ENCODE assay signal across 17 cellular contexts in the genomic region with DNA sequence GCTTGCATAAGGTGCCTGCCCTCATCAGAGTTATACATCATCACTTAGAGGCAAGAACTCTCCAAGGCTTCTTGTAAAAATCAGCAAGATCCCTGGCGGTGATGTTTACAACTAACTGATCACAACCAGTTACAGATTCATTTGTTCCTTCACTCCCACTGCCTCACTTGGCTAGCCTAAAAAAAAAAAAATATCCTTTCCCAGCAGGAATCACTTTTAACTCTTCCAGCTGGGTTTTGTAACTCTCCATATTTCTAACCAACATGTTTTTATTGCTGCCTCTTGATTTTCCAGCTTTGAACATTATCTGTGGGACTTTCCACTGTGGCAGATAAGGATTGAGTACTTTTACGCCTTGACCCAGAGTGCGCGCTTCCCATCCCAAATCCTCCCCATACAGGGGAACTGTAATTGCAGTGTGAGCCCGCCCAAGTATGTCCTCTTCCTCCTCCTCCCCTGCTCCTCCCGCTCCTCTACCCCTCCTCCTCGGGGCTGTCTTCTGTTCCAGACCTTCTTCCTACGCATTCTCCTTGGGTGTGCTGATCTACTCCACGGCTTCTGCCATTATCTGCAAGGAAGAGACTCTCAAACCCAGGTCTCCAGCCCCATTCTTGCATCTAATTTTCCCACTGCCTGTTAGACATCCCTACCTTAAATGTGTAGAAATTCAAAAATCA. TPM values are rescaled to one million over a fixed set of nuclear protein-coding genes. Genes with fewer than 3 reads are reported as not detected.
DNase-seq lines count a peak whose midpoint lies in the region; ATAC-seq and TF ChIP-seq lines count a peak whose summit lies in the region.
"Had no signal": no experiment of that assay in that cellular context is flagged by ENCODE, and none has a peak within 500 bp of the region (broad histone marks: within the 10 kb centered on the region; RNA-seq: fewer than 3 reads in every experiment).

No MANE protein-coding gene starts in this region.

- peak overlapping the region; percentile 80 for H3K4me2 ChIP-seq in BLaER1

- DNase-seq in body of pancreas (no peak), heart right ventricle (no peak), omental fat pad (ENCODE audit: low spot score) (no peak), A172 (ENCODE audit: low spot score) (no peak), NAMALWA (ENCODE audit: low spot score) (no peak), tibial artery (no peak), NCI-H1417 (lab: John Stamatoyannopoulos, UW) (no peak)
- DNase-seq: activated CD4-positive, alpha-beta T cell treated with anti-CD3 and anti-CD28 coated beads for 36 hours; dermis blood vessel endothelial cell; GM23248; NCI-H1930; NCI-H524 treated with DMSO at 0.1 percent for 48 hours; stimulated activated naive CD8-positive, alpha-beta T cell treated with anti-CD3 and anti-CD28 coated beads, Interleukin-15, amount 100 ng/mL, for 72 hours; T-helper 1 cell had no signal

- ATAC-seq in body of pancreas, result peak; percentile 38
- ATAC-seq in heart right ventricle, result peak; percentile 36 to 85 (median 62)
- peak; percentile 74 for ATAC-seq in omental fat pad (ENCODE audit: low FRiP score)
- ATAC-seq: activated CD4-positive, alpha-beta T cell treated with anti-CD3 and anti-CD28 coated beads for 36 hours; gastrocnemius medialis; Panc1; stimulated activated naive CD8-positive, alpha-beta T cell treated with anti-CD3 and anti-CD28 coated beads, Interleukin-15, amount 100 ng/mL, for 72 hours had no signal

- H3K27ac ChIP-seq in BLaER1, result peak overlapping the region; percentile 96
- no peak overlapping the region for H3K27ac ChIP-seq in body of pancreas
- H3K27ac ChIP-seq in heart right ventricle, result peak overlapping the region in 4 of 10 donors; percentile 1 to 63 (median 26)
- peak overlapping the region in 1 of 2 donors; percentile 26 for H3K27ac ChIP-seq in tibial artery
- H3K27ac ChIP-seq: gastrocnemius medialis, GM23248 had no signal

- H3K9me3 ChIP-seq in BLaER1 (no peaks in the 10 kb centered on the region), body of pancreas (no peaks in the 10 kb centered on the region), heart right ventricle (no peaks in the 10 kb centered on the region), tibial artery (no peaks in the 10 kb centered on the region)
- H3K9me3 ChIP-seq: gastrocnemius medialis had no signal

- TF ChIP-seq POLR2A in body of pancreas (IDR thresholded peaks at IDR 0.05), result no peak

- H3K36me3 ChIP-seq in BLaER1, result peaks cover 88% of the 10 kb centered on the region
- H3K36me3 ChIP-seq in body of pancreas (replicated peaks in 1 of 2; ENCODE audit: insufficient read depth in 1 of 2, low read depth in 2 of 2), result peaks cover 0 to 31% of the 10 kb centered on the region in 2 donors
- peaks cover 0 to 98% (median 42%) of the 10 kb centered on the region in 9 donors for H3K36me3 ChIP-seq in heart right ventricle
- H3K36me3 ChIP-seq in tibial artery, result peaks cover 52 to 82% (median 67%) of the 10 kb centered on the region in 3 donors

- H3K4me1 ChIP-seq in BLaER1 (peaks cover 50% of the 10 kb centered on the region), body of pancreas (no peaks in the 10 kb centered on the region), heart right ventricle (peaks cover 0 to 19% (median 1%) of the 10 kb centered on the region in 9 donors), tibial artery (peaks cover 0 to 17% (median 5%) of the 10 kb centered on the region in 4 donors)
- H3K4me1 ChIP-seq: gastrocnemius medialis had no signal

- TF ChIP-seq CTCF in body of pancreas (IDR thresholded peaks at IDR 0.05), result no peak
- TF ChIP-seq CTCF in heart right ventricle (IDR thresholded peaks at IDR 0.05), result no peak
- TF ChIP-seq CTCF in omental fat pad (IDR thresholded peaks at IDR 0.05), result no peak
- TF ChIP-seq CTCF in tibial artery (IDR thresholded peaks at IDR 0.05), result no peak

- intact Hi-C loops in body of pancreas (cut with DNase I), result no loop called here
- intact Hi-C loops in heart right ventricle (cut with DNase I), result no loop called here
- intact Hi-C loops in tibial artery (cut with DNase I; ENCODE audit: low total_unique reads), result no loop called here

- no peaks in the 10 kb centered on the region for H3K27me3 ChIP-seq in BLaER1
- H3K27me3 ChIP-seq in body of pancreas, result no peaks in the 10 kb centered on the region
- H3K27me3 ChIP-seq in heart right ventricle, result no peaks in the 10 kb centered on the region
- H3K27me3 ChIP-seq in tibial artery, result no peaks in the 10 kb centered on the region
- H3K27me3 ChIP-seq: gastrocnemius medialis had no signal

- no peak overlapping the region for H3K9ac ChIP-seq in BLaER1
- H3K9ac ChIP-seq: GM23248 had no signal

- no peaks in the 10 kb centered on the region for H4K20me1 ChIP-seq in BLaER1

- WGBS in body of pancreas, 2 donors, result 73 to 90% methylated on average over 9 of the region's 9 CpGs
- WGBS in heart right ventricle, 2 donors, result 63 to 67% methylated on average over 9 of the region's 9 CpGs

- H3K4me3 ChIP-seq in BLaER1, result no peak overlapping the region
- no peak overlapping the region for H3K4me3 ChIP-seq in body of pancreas
- no peak overlapping the region for H3K4me3 ChIP-seq in heart right ventricle
- H3K4me3 ChIP-seq in tibial artery, result no peak overlapping the region
- H3K4me3 ChIP-seq: gastrocnemius medialis, GM23248 had no signal

RNA-seq across cellular contexts. Expression of gene CYB5D2, which starts 43.4 kb away (rescaled TPM):
- total RNA-seq in body of pancreas (10 to 100 TPM; 23.1 to 24.1 TPM), heart right ventricle (10 to 100 TPM in 5 of 10 donors, 1 to 10 TPM in 5; 7.2 to 13.4 (median 9.8) TPM), omental fat pad (10 to 100 TPM; 25.7 to 38.9 (median 36.2) TPM)
- polyA plus RNA-seq in heart right ventricle, result 10 to 100 TPM in 1 of 2 donors, 1 to 10 TPM in 1; 6.9 to 11.6 TPM
- total RNA-seq in A172 (2014; rRNA removed; shearing (Covaris generic)), result 23.4 and 32.7 TPM in 2 replicates

RNA-seq across cellular contexts. Expression of gene ZZEF1, which starts 43.6 kb away (rescaled TPM):
- total RNA-seq in body of pancreas, result 10 to 100 TPM; 47.2 to 96.2 TPM
- 10 to 100 TPM; 29.6 to 39.3 (median 34.3) TPM for total RNA-seq in heart right ventricle
- polyA plus RNA-seq in heart right ventricle, result 10 to 100 TPM in 1 of 2 donors, 1 to 10 TPM in 1; 7.1 to 16.8 TPM
- total RNA-seq in omental fat pad, result 10 to 100 TPM; 49.2 to 93.8 (median 66.1) TPM
- 21.1 and 22.4 TPM in 2 replicates for total RNA-seq in A172 (2014; rRNA removed; shearing (Covaris generic))
